Comparison of ENCODE assay signal across 21 cellular contexts in the genomic region with DNA sequence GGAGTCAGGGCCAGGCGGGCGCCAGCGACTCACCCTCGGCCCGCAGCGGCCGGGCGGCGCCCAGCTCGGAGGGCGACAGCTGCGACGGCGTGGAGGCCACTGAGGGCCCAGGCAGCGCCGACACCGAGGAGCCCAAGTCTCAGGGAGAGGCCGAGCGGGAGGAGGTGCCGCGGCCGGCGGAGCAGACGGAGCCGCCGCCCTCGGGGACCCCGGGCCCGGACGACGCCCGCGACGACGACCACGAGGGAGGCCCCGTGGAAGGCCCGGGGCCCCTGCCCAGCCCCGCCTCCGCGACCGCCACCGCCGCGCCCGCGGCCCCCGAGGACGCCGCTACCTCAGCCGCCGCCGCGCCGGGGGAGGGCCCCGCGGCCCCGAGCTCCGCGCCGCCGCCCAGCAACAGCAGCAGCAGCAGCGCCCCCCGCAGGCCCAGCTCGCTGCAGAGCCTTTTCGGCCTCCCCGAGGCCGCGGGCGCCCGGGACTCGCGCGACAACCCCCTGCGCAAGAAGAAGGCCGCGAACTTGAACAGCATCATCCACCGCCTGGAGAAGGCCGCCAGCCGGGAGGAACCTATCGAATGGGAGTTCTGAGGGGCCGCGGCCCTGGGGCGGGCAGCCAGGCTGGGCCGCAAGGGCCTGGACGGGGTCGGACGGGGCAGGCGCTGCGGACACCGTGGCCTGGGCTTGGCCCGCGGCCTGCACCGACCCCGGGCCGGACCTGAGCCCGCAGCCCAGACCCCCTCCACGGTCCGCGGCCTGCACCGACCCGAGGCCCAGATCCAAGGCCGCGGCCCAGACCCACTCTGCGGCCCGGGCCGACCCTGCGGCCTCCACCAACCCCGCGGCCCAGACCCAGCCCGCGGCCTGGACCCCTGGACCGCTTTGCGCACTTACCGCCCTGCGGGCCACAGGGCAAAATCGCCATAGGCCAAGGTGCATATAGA.
"Had no signal": no experiment of that assay in that cellular context is flagged by ENCODE, and none has a peak within 500 bp of the region (broad histone marks: within the 10 kb centered on the region; RNA-seq: fewer than 3 reads in every experiment).

No MANE protein-coding gene starts in this region.

- H3K4me3 Mint-ChIP-seq: activated naive CD4-positive, alpha-beta T cell treated with anti-CD3 and anti-CD28 coated beads, Interleukin-2, amount 50 U/mL, for 24 hours; nephron progenitor cell; type B pancreatic cell had no signal

- H3K27ac ChIP-seq: adrenal gland, breast epithelium, coronary artery, gastrocnemius medialis, heart right ventricle, left ventricle myocardium inferior, WERI-Rb-1 had no signal

- H3K36me3 ChIP-seq: breast epithelium had no signal

- H3K9me3 Mint-ChIP-seq: activated naive CD4-positive, alpha-beta T cell treated with anti-CD3 and anti-CD28 coated beads, Interleukin-2, amount 50 U/mL, for 24 hours; nephron progenitor cell; type B pancreatic cell had no signal

- H3K4me1 Mint-ChIP-seq: activated naive CD4-positive, alpha-beta T cell treated with anti-CD3 and anti-CD28 coated beads, Interleukin-2, amount 50 U/mL, for 24 hours had no signal

- H3K27me3 Mint-ChIP-seq: activated naive CD4-positive, alpha-beta T cell treated with anti-CD3 and anti-CD28 coated beads, Interleukin-2, amount 50 U/mL, for 24 hours; progenitor cell of endocrine pancreas; type B pancreatic cell had no signal

- DNase-seq: activated CD4-positive, alpha-beta T cell treated with anti-CD3 and anti-CD28 coated beads, Interleukin-2, amount 50 U/mL, for 4 hours; activated gamma-delta T cell; adrenal gland; gastrocnemius medialis; heart right ventricle; left ventricle myocardium inferior; mammary epithelial cell; nephron progenitor cell; occipital lobe; stimulated activated CD4-positive, alpha-beta T cell treated with anti-CD3 and anti-CD28 coated beads, Interleukin-12 subunit alpha, Interleukin-12 subunit beta, amount 100 ng/mL, for 4 hours; stimulated activated CD4-positive, alpha-beta T cell treated with anti-CD3 and anti-CD28 coated beads, Interleukin-1b, Interleukin-23, amount 100 ng/mL, for 48 hours; stimulated activated CD8-positive, alpha-beta memory T cell treated with anti-CD3 and anti-CD28 coated beads, Interleukin-4, amount 100 ng/mL, for 48 hours; stimulated activated naive CD4-positive, alpha-beta T cell treated with Interleukin-2 at 50 U/mL for 16 hours; T-helper 2 cell; WERI-Rb-1 had no signal

- H3K27ac Mint-ChIP-seq: activated naive CD4-positive, alpha-beta T cell treated with anti-CD3 and anti-CD28 coated beads, Interleukin-2, amount 50 U/mL, for 24 hours; nephron progenitor cell; progenitor cell of endocrine pancreas; type B pancreatic cell had no signal

- H3K9me3 ChIP-seq: adrenal gland, breast epithelium, gastrocnemius medialis, heart right ventricle, left ventricle myocardium inferior had no signal

- H3K27me3 ChIP-seq: adrenal gland, breast epithelium, gastrocnemius medialis, heart right ventricle had no signal

- H3K4me3 ChIP-seq: adrenal gland, breast epithelium, coronary artery, gastrocnemius medialis, heart right ventricle, left ventricle myocardium inferior had no signal

- ATAC-seq: esophagus mucosa, gastrocnemius medialis had no signal

- H3K4me1 ChIP-seq: adrenal gland, breast epithelium, heart right ventricle, left ventricle myocardium inferior had no signal
